In genomic region chr7:15625456-15625855, GRCh38 we compare ENCODE assay signal across 19 cellular contexts.
A peak's percentile ranks its signal among the peaks of the same experiment; 100 is the strongest.
DNase-seq lines count a peak whose midpoint lies in the region; ATAC-seq, FAIRE-seq and TF ChIP-seq lines count a peak whose summit lies in the region.
"Had no signal": no experiment of that assay in that cellular context is flagged by ENCODE, and none has a peak within 500 bp of the region (broad histone marks: within the 10 kb centered on the region; RNA-seq: fewer than 3 reads in every experiment).

No MANE protein-coding gene starts in this region.

- no peak overlapping the region for H3K14ac ChIP-seq in neuronal stem cell (ENCODE audit: low read length)

- no peak overlapping the region for H3K18ac ChIP-seq in neuronal stem cell (ENCODE audit: low read length)

- no peak overlapping the region for H2BK5ac ChIP-seq in neuronal stem cell (ENCODE audit: low read length)

- H3K27me3 ChIP-seq in neuronal stem cell (ENCODE audit: control insufficient read depth in 3 of 3, insufficient read depth in 3 of 3, low read depth in 1 of 3, low read length in 3 of 3), result no peaks in the 10 kb centered on the region

- H2BK12ac ChIP-seq in neuronal stem cell (ENCODE audit: low read length), result no peak overlapping the region

- no peak overlapping the region for H3K27ac ChIP-seq in neuronal stem cell (replicated peaks; ENCODE audit: low read length)
- H3K27ac ChIP-seq: RWPE1 had no signal

- POLR2A ChIA-PET in GM10248 (lab: Yijun Ruan, JAX), result no interaction called here

- H4K8ac ChIP-seq in neuronal stem cell (ENCODE audit: low read depth, low read length), result no peak overlapping the region

- no peak overlapping the region for H3K4ac ChIP-seq in neuronal stem cell (ENCODE audit: low read length)

- no peak overlapping the region for H3K23ac ChIP-seq in neuronal stem cell (ENCODE audit: low read depth, low read length, poor library complexity)

- no peak for TF ChIP-seq CTCF in LNCaP clone FGC (IDR thresholded peaks at IDR 0.05; ENCODE audit: control insufficient read depth, extremely low read depth, insufficient read depth)
- TF ChIP-seq CTCF in GM10248 (IDR thresholded peaks at IDR 0.05; ENCODE audit: control extremely low read depth, extremely low read depth, low read depth, missing control alignments), result no peak

- no peak for ATAC-seq in HG03175 (IDR thresholded peaks at IDR 0.05; ENCODE audit: unreplicated experiment)

- H4K91ac ChIP-seq in neuronal stem cell (ENCODE audit: low read depth, low read length, poor library complexity), result no peak overlapping the region

- no peaks in the 10 kb centered on the region for H3K9me3 ChIP-seq in neuronal stem cell (replicated peaks in 1 of 2; ENCODE audit: control insufficient read depth in 2 of 2, insufficient read depth in 1 of 2, low read depth in 1 of 2, low read length in 2 of 2)
- H3K9me3 ChIP-seq: HAP-1 had no signal

- H2AFZ ChIP-seq in neuronal stem cell (ENCODE audit: low read length), result peak overlapping the region; percentile 38

- no peak overlapping the region for H3K9ac ChIP-seq in neuronal stem cell (ENCODE audit: low read depth, low read length, poor library complexity)

- CTCF ChIA-PET in GM10248 (lab: Yijun Ruan, JAX), result interaction anchor here (1.2 kb wide), 1 partner anchor 12 kb away, joined by 3 read pairs; no protein-coding TSS in a partner anchor

- H3K4me3 ChIP-seq in LNCaP clone FGC (ENCODE audit: low read depth, low read length) (no peak overlapping the region), neuronal stem cell (ENCODE audit: low read length in 2 of 2) (no peak overlapping the region)
- H3K4me3 ChIP-seq: HAP-1 had no signal

- peaks cover 0 to 2% of the 10 kb centered on the region in 2 donors for H3K4me1 ChIP-seq in neuronal stem cell (ENCODE audit: control insufficient read depth in 2 of 2, insufficient read depth in 1 of 2, low read depth in 1 of 2, low read length in 2 of 2)
- H3K4me1 ChIP-seq: HAP-1 had no signal

- H2BK120ac ChIP-seq in neuronal stem cell (ENCODE audit: low read depth, low read length), result no peak overlapping the region

- no peak overlapping the region for H3K4me2 ChIP-seq in neuronal stem cell (ENCODE audit: insufficient read depth, low read length, poor library complexity, severe bottlenecking)

- no peaks in the 10 kb centered on the region for H3K36me3 ChIP-seq in neuronal stem cell (replicated peaks in 1 of 2; ENCODE audit: control insufficient read depth in 2 of 2, insufficient read depth in 2 of 2, low read length in 2 of 2)
- H3K36me3 ChIP-seq: HAP-1 had no signal

- no peak overlapping the region for H2BK15ac ChIP-seq in neuronal stem cell (ENCODE audit: low read length)

- H2AK5ac ChIP-seq in neuronal stem cell (ENCODE audit: low read depth, low read length), result no peak overlapping the region

- no peaks in the 10 kb centered on the region for H3K79me1 ChIP-seq in neuronal stem cell (ENCODE audit: low read depth, low read length)

- peak; percentile 17 for DNase-seq in LNCaP clone FGC (ENCODE audit: low read depth)
- peak; percentile 38 for DNase-seq in brain pericyte (ENCODE audit: low read depth, low spot score)
- DNase-seq in neuronal stem cell (ENCODE audit: low spot score), result no peak
- no peak for DNase-seq in NCI-H345 treated with DMSO at 0.1 percent for 48 hours (lab: John Stamatoyannopoulos, UW; ENCODE audit: unreplicated experiment)
- no peak for DNase-seq in GM10248 (ENCODE audit: extremely low spot score)
- no peak for DNase-seq in activated effector memory CD4-positive, alpha-beta T cell treated with Interleukin-2 at 50 U/mL for 16 hours
- DNase-seq: 8988T, COR-L47, DMS153, NCI-H1436 treated with DMSO at 0.1 percent for 48 hours, NCI-H2081, NCI-H2227 treated with DMSO at 0.1 percent for 48 hours, NCI-H526 had no signal

- no CpG with 5 or more reads among the region's 1 CpG for WGBS in neuronal stem cell (ENCODE audit: extremely low coverage in 2 of 2, insufficient read length in 2 of 2, insufficient replicate concordance in 1 of 2), 2 donors

- peak; percentile 97 for FAIRE-seq in A204.1 (lab: Jason Lieb, UNC)
- FAIRE-seq: GM12891, HTR-8/SVneo had no signal

Comparison
In these comparisons a context has a peak if more than half of its experiments do, and no peak if none do; other contexts are left out.
1. DNase-seq: peak in LNCaP clone FGC (single experiment) and brain pericyte (single experiment); none in neuronal stem cell (single experiment), NCI-H345 treated with DMSO at 0.1 percent for 48 hours (single experiment), GM10248 (single experiment) and activated effector memory CD4-positive, alpha-beta T cell treated with Interleukin-2 at 50 U/mL for 16 hours (single experiment).